8 cellular contexts compared by ENCODE assay signal in genomic region chr1:154960446-154961136, GRCh38. TPM values are rescaled to one million over a fixed set of nuclear protein-coding genes. Genes with fewer than 3 reads are reported as not detected.
A peak's percentile ranks its signal among the peaks of the same experiment; 100 is the strongest.
DNase-seq lines count a peak whose midpoint lies in the region; ATAC-seq and TF ChIP-seq lines count a peak whose summit lies in the region.

No MANE protein-coding gene starts in this region.

- peak overlapping the region; percentile 88 for H3K27ac Mint-ChIP-seq in natural killer cell

- H3K27ac ChIP-seq in MM.1S (ENCODE audit: low read length) (peak overlapping the region; percentile 91), coronary artery (peak overlapping the region; percentile 97)

- H3K27me3 Mint-ChIP-seq in natural killer cell (ENCODE audit: low read depth in 2 of 2) = no peaks in the 10 kb centered on the region

- H3K36me3 Mint-ChIP-seq in natural killer cell = no peaks in the 10 kb centered on the region

- H3K4me1 Mint-ChIP-seq in natural killer cell = peaks cover 29 to 37% of the 10 kb centered on the region in 2 donors

- H3K4me3 Mint-ChIP-seq in natural killer cell = peak overlapping the region; percentile 91

- H3K9ac ChIP-seq in MM.1S (ENCODE audit: low read length) = peak overlapping the region; percentile 99

- intact Hi-C loops in natural killer cell (cut with micrococcal nuclease) = loop anchor here (2.0 kb wide), 1 partner anchor 38 kb away; no protein-coding TSS in a partner anchor

- peaks cover 63% of the 10 kb centered on the region for H3F3A ChIP-seq in MM.1S (ENCODE audit: insufficient read depth, low read length)

- H3K36me3 ChIP-seq in BJ (ENCODE audit: control insufficient read depth, insufficient read depth, low read length) (peaks cover 19% of the 10 kb centered on the region), MM.1S (replicated peaks; ENCODE audit: insufficient read depth, low read length) (peaks cover 8% of the 10 kb centered on the region)

- H4K20me1 ChIP-seq in MM.1S (ENCODE audit: insufficient read depth, low read length) = no peaks in the 10 kb centered on the region

- H3K27me3 ChIP-seq in BJ (ENCODE audit: control insufficient read depth, insufficient read depth, low read length) (no peaks in the 10 kb centered on the region), MM.1S (replicated peaks; ENCODE audit: insufficient read depth, low read length) (no peaks in the 10 kb centered on the region)

- TF ChIP-seq CTCF in BJ (IDR thresholded peaks at IDR 0.05; ENCODE audit: insufficient read depth, low read depth, low read length) = no peak
- no peak for TF ChIP-seq CTCF in MM.1S (IDR thresholded peaks at IDR 0.05; ENCODE audit: low read length)
- no peak for TF ChIP-seq CTCF in coronary artery (IDR thresholded peaks at IDR 0.05)
- TF ChIP-seq CTCF in natural killer cell (IDR thresholded peaks at IDR 0.05) = no peak

- H2AFZ ChIP-seq in MM.1S (ENCODE audit: low read length) = no peak overlapping the region

- peak overlapping the region; percentile 85 for H3K4me2 ChIP-seq in MM.1S (ENCODE audit: low read depth, low read length)

- H3K79me2 ChIP-seq in MM.1S (ENCODE audit: low read length) = peaks cover 69% of the 10 kb centered on the region

- CTCF ChIA-PET in BJ (lab: Yijun Ruan, JAX) = interaction anchor here (0.5 to 6.1 kb wide), 13 partner anchors 9 to 401 kb away, joined by 3 to 54 read pairs (median 4); partner anchors contain the start of genes ADAM15, PMVK and SHC1

- no peak for ATAC-seq in natural killer cell
- ATAC-seq in GM21723 (IDR thresholded peaks at IDR 0.05; ENCODE audit: unreplicated experiment) = no peak

- peaks cover 26% of the 10 kb centered on the region for H3K4me1 ChIP-seq in MM.1S (ENCODE audit: low read length)

- POLR2A ChIA-PET in BJ (lab: Charles Lee) = interaction anchor here (0.6 to 1.5 kb wide), 2 partner anchors 12 to 13 kb away, joined by 5 to 13 read pairs; no protein-coding TSS in a partner anchor

- H3K4me3 ChIP-seq in BJ (ENCODE audit: low read depth, low read length) (peak overlapping the region; percentile 63), MM.1S (ENCODE audit: low read length) (peak overlapping the region; percentile 88), coronary artery (peak overlapping the region; percentile 78)

- no peaks in the 10 kb centered on the region for H3K9me2 ChIP-seq in MM.1S (replicated peaks; ENCODE audit: insufficient read depth, low read length)

- no peaks in the 10 kb centered on the region for H3K9me3 ChIP-seq in MM.1S (replicated peaks; ENCODE audit: insufficient read depth, low read length)

- H3K9me3 Mint-ChIP-seq in natural killer cell = no peaks in the 10 kb centered on the region

- no peak for TF ChIP-seq POLR2A in erythroblast (IDR thresholded peaks at IDR 0.05; ENCODE audit: low read length)

- DNase-seq in BJ (ENCODE audit: low read depth) (no peak), MM.1S (peak; percentile 31), coronary artery (ENCODE audit: low spot score) (no peak), natural killer cell (no peak), erythroblast (lab: John Stamatoyannopoulos, UW) (no peak), NCI-H510A (lab: John Stamatoyannopoulos, UW) (no peak), GM19240 (ENCODE audit: insufficient read length, low spot score) (no peak)

RNA-seq across cellular contexts. Expression of gene PYGO2, which starts 1.0 kb away (rescaled TPM):
- 18.0 and 21.0 TPM in 2 replicates for polyA plus RNA-seq in BJ (2011; rRNA removed)
- polyA minus RNA-seq in BJ (2011; rRNA and poly(A)+ RNA removed) = 8.4 and 12.3 TPM in 2 replicates
- total RNA-seq in natural killer cell = 10 to 100 TPM; 21.6 to 32.1 (median 27.5) TPM

RNA-seq across cellular contexts. Expression of gene PBXIP1, which starts 4.7 kb away (rescaled TPM):
- polyA plus RNA-seq in BJ (2011; rRNA removed) = 65.6 and 83.1 TPM in 2 replicates
- 15.1 and 25.8 TPM in 2 replicates for polyA minus RNA-seq in BJ (2011; rRNA and poly(A)+ RNA removed)
- 100 to 1,000 TPM; 158 to 200 (median 197) TPM for total RNA-seq in natural killer cell

RNA-seq across cellular contexts. Expression of gene SHC1, which starts 10.0 kb away (rescaled TPM):
- polyA plus RNA-seq in BJ (2011; rRNA removed) = 455 and 653 TPM in 2 replicates
- 247 and 437 TPM in 2 replicates for polyA minus RNA-seq in BJ (2011; rRNA and poly(A)+ RNA removed)
- 100 to 1,000 TPM in 1 of 3 donors, 10 to 100 TPM in 2; 94.6 to 112 (median 96.8) TPM for total RNA-seq in natural killer cell

RNA-seq across cellular contexts. Expression of gene CKS1B, which starts 13.9 kb away (rescaled TPM):
- polyA plus RNA-seq in BJ (2011; rRNA removed) = 111 and 160 TPM in 2 replicates
- polyA minus RNA-seq in BJ (2011; rRNA and poly(A)+ RNA removed) = 32.3 and 34.2 TPM in 2 replicates
- total RNA-seq in natural killer cell = 10 to 100 TPM in 2 of 3 donors, 1 to 10 TPM in 1; 8.5 to 13.0 (median 12.9) TPM

RNA-seq across cellular contexts. Expression of gene FLAD1, which starts 22.6 kb away (rescaled TPM):
- polyA plus RNA-seq in BJ (2011; rRNA removed) = 26.5 and 40.5 TPM in 2 replicates
- 26.9 and 52.6 TPM in 2 replicates for polyA minus RNA-seq in BJ (2011; rRNA and poly(A)+ RNA removed)
- total RNA-seq in natural killer cell = 10 to 100 TPM; 32.1 to 47.6 (median 38.7) TPM
